ENCODE assay signal across 8 cellular contexts in genomic region chr10:46022978-46023702, GRCh38. TPM values are rescaled to one million over a fixed set of nuclear protein-coding genes. Genes with fewer than 3 reads are reported as not detected.
A peak's percentile ranks its signal among the peaks of the same experiment; 100 is the strongest.
DNase-seq lines count a peak whose midpoint lies in the region; ATAC-seq and TF ChIP-seq lines count a peak whose summit lies in the region.

No MANE protein-coding gene starts in this region.

- DNase-seq in NCI-H1417 (lab: John Stamatoyannopoulos, UW): peak; percentile 43 to 88 (median 84)
- DNase-seq in T47D (ENCODE audit: low read depth in 1 of 2, low spot score in 1 of 2): peak; percentile 87 to 92
- DNase-seq in iPS-NIHi11 (ENCODE audit: low spot score): peak; percentile 89
- DNase-seq in Karpas-422: no peak

- H3K9ac ChIP-seq in Karpas-422 (ENCODE audit: low read length): no peak overlapping the region

- peaks cover 100% of the 10 kb centered on the region for H3K79me2 ChIP-seq in Karpas-422 (ENCODE audit: low read length)

- H3K9me3 ChIP-seq in Karpas-422 (ENCODE audit: low read length): no peaks in the 10 kb centered on the region

- no peaks in the 10 kb centered on the region for H3K27me3 ChIP-seq in Karpas-422 (ENCODE audit: low read length)

- peak; percentile 28; the same call in 2 of the 3 replicates for TF ChIP-seq CTCF in GM12872 (IDR thresholded peaks at IDR 0.05; ENCODE audit: insufficient read depth, low read depth, low read length)
- peak; percentile 42; the same call in 1 of the 2 replicates for TF ChIP-seq CTCF in VCaP (conservative IDR thresholded peaks at IDR 0.05)

- in situ Hi-C loops in T47D (cut with HindIII; ENCODE audit: low pct_unique_long_range_greater_than_20kb, low sequenced_read_pairs): no loop called here

- H3K9me2 ChIP-seq in Karpas-422 (replicated peaks; ENCODE audit: insufficient read depth, low read length): no peaks in the 10 kb centered on the region

- peaks cover 24% of the 10 kb centered on the region for H4K20me1 ChIP-seq in Karpas-422 (ENCODE audit: insufficient read depth, low read depth, low read length)

- H3K4me3 ChIP-seq in skin epidermis: peak overlapping the region; percentile 47 to 68 (median 53)
- no peak overlapping the region for H3K4me3 ChIP-seq in Karpas-422 (ENCODE audit: low read length)

- H3K27ac ChIP-seq in VCaP (peak overlapping the region; percentile 44), skin epidermis (peak overlapping the region in 20 of 21 experiments; percentile 64 to 89 (median 84)), Karpas-422 (ENCODE audit: low read length) (no peak overlapping the region)

- peak; percentile 95 for ATAC-seq in HG02571 (IDR thresholded peaks at IDR 0.05; ENCODE audit: unreplicated experiment)

- H3K4me2 ChIP-seq in Karpas-422 (ENCODE audit: low read depth, low read length, poor library complexity, severe bottlenecking): no peak overlapping the region

- H3K4me1 ChIP-seq in Karpas-422 (ENCODE audit: low read length): peaks cover 46% of the 10 kb centered on the region

- H2AFZ ChIP-seq in Karpas-422 (ENCODE audit: low read length): no peak overlapping the region

- no peaks in the 10 kb centered on the region for H3K36me3 ChIP-seq in Karpas-422 (ENCODE audit: insufficient read depth, low read length)

RNA-seq across cellular contexts. Expression of gene NCOA4, which starts 7.3 kb away (rescaled TPM):
- 81.1 and 116 TPM in 2 replicates for total RNA-seq in Karpas-422 (2014; rRNA removed; shearing (Covaris generic); ENCODE audit: low replicate concordance)

RNA-seq across cellular contexts. Expression of gene MSMB, which starts 22.9 kb away (rescaled TPM):
- total RNA-seq in Karpas-422 (2014; rRNA removed; shearing (Covaris generic); ENCODE audit: low replicate concordance): not detected in 2 replicates

RNA-seq across cellular contexts. Expression of gene TIMM23, which starts 50.9 kb away (rescaled TPM):
- 44.1 and 68.5 TPM in 2 replicates for total RNA-seq in Karpas-422 (2014; rRNA removed; shearing (Covaris generic); ENCODE audit: low replicate concordance)
